21 cellular contexts compared by ENCODE assay signal in genomic region chr2:181310967-181311366, GRCh38.
DNase-seq lines count a peak whose midpoint lies in the region; ATAC-seq and TF ChIP-seq lines count a peak whose summit lies in the region.
"Had no signal": no experiment of that assay in that cellular context is flagged by ENCODE, and none has a peak within 500 bp of the region (broad histone marks: within the 10 kb centered on the region; RNA-seq: fewer than 3 reads in every experiment).

No MANE protein-coding gene starts in this region.

- H3K4me1 Mint-ChIP-seq in activated T-cell treated with anti-CD3 and anti-CD28 coated beads, Interleukin-2, amount 50 U/mL, for 24 hours (ENCODE audit: low read depth): peaks cover 72% of the 10 kb centered on the region
- H3K4me1 Mint-ChIP-seq in activated T-cell treated with anti-CD3 and anti-CD28 coated beads, Interleukin-2, amount 50 U/mL, for 4 hours (ENCODE audit: low read depth): peaks cover 67% of the 10 kb centered on the region
- H3K4me1 Mint-ChIP-seq in IgD-negative memory B cell: peaks cover 58 to 59% (median 58%) of the 10 kb centered on the region in 3 donors
- peaks cover 75% of the 10 kb centered on the region for H3K4me1 Mint-ChIP-seq in activated B cell treated with CpG ODN at 0.5 μM for 24 hours
- peaks cover 27% of the 10 kb centered on the region for H3K4me1 Mint-ChIP-seq in stimulated activated effector memory CD8-positive, alpha-beta T cell treated with anti-CD3 and anti-CD28 coated beads, Interleukin-12 subunit alpha, Interleukin-12 subunit beta, amount 100 ng/mL, for 72 hours

- H3K27me3 Mint-ChIP-seq in activated T-cell treated with anti-CD3 and anti-CD28 coated beads, Interleukin-2, amount 50 U/mL, for 24 hours: no peaks in the 10 kb centered on the region
- no peaks in the 10 kb centered on the region for H3K27me3 Mint-ChIP-seq in activated T-cell treated with anti-CD3 and anti-CD28 coated beads, Interleukin-2, amount 50 U/mL, for 4 hours (ENCODE audit: low read depth)
- no peaks in the 10 kb centered on the region for H3K27me3 Mint-ChIP-seq in IgD-negative memory B cell
- H3K27me3 Mint-ChIP-seq in activated B cell treated with CpG ODN at 0.5 μM for 24 hours: no peaks in the 10 kb centered on the region
- H3K27me3 Mint-ChIP-seq: activated T-helper 17 cell treated with anti-CD3 and anti-CD28 coated beads, Interleukin-2, amount 50 U/mL, for 72 hours had no signal

- intact Hi-C loops in activated B cell treated with CpG ODN at 0.5 μM for 24 hours (cut with micrococcal nuclease): no loop called here

- H3K27ac Mint-ChIP-seq in activated T-cell treated with anti-CD3 and anti-CD28 coated beads, Interleukin-2, amount 50 U/mL, for 24 hours: peak overlapping the region; percentile 72
- H3K27ac Mint-ChIP-seq in IgD-negative memory B cell (peak overlapping the region in 2 of 3 donors; percentile 31 to 96), activated B cell treated with CpG ODN at 0.5 μM for 24 hours (peak overlapping the region; percentile 66)
- H3K27ac Mint-ChIP-seq in stimulated activated effector memory CD8-positive, alpha-beta T cell treated with anti-CD3 and anti-CD28 coated beads, Interleukin-12 subunit alpha, Interleukin-12 subunit beta, amount 100 ng/mL, for 72 hours: no peak overlapping the region

- no peak overlapping the region for H3K4me3 Mint-ChIP-seq in activated T-cell treated with anti-CD3 and anti-CD28 coated beads, Interleukin-2, amount 50 U/mL, for 24 hours
- no peak overlapping the region for H3K4me3 Mint-ChIP-seq in activated T-cell treated with anti-CD3 and anti-CD28 coated beads, Interleukin-2, amount 50 U/mL, for 4 hours
- H3K4me3 Mint-ChIP-seq in IgD-negative memory B cell (peak overlapping the region in 1 of 4 donors; percentile 72), activated B cell treated with CpG ODN at 0.5 μM for 24 hours (no peak overlapping the region)
- no peak overlapping the region for H3K4me3 Mint-ChIP-seq in stimulated activated effector memory CD8-positive, alpha-beta T cell treated with anti-CD3 and anti-CD28 coated beads, Interleukin-12 subunit alpha, Interleukin-12 subunit beta, amount 100 ng/mL, for 72 hours
- H3K4me3 Mint-ChIP-seq: neural crest cell had no signal

- ATAC-seq in activated T-cell treated with anti-CD3 and anti-CD28 coated beads, Interleukin-2, amount 50 U/mL, for 4 hours: no peak
- no peak for ATAC-seq in activated B cell treated with CpG ODN at 0.5 μM for 24 hours (ENCODE audit: low read depth)
- ATAC-seq in stimulated activated effector memory CD8-positive, alpha-beta T cell treated with anti-CD3 and anti-CD28 coated beads, Interleukin-12 subunit alpha, Interleukin-12 subunit beta, amount 100 ng/mL, for 72 hours: peak; percentile 31
- no peak for ATAC-seq in GM18868 (IDR thresholded peaks at IDR 0.05; ENCODE audit: unreplicated experiment)
- no peak for ATAC-seq in GM19324 (IDR thresholded peaks at IDR 0.05; ENCODE audit: low FRiP score, unreplicated experiment)
- ATAC-seq: foreskin keratinocyte, psoas muscle had no signal

- no peaks in the 10 kb centered on the region for H3K9me3 Mint-ChIP-seq in activated T-cell treated with anti-CD3 and anti-CD28 coated beads, Interleukin-2, amount 50 U/mL, for 24 hours
- no peaks in the 10 kb centered on the region for H3K9me3 Mint-ChIP-seq in activated T-cell treated with anti-CD3 and anti-CD28 coated beads, Interleukin-2, amount 50 U/mL, for 4 hours
- no peaks in the 10 kb centered on the region for H3K9me3 Mint-ChIP-seq in IgD-negative memory B cell
- H3K9me3 Mint-ChIP-seq in activated B cell treated with CpG ODN at 0.5 μM for 24 hours: no peaks in the 10 kb centered on the region
- no peaks in the 10 kb centered on the region for H3K9me3 Mint-ChIP-seq in stimulated activated effector memory CD8-positive, alpha-beta T cell treated with anti-CD3 and anti-CD28 coated beads, Interleukin-12 subunit alpha, Interleukin-12 subunit beta, amount 100 ng/mL, for 72 hours
- H3K9me3 Mint-ChIP-seq: activated T-helper 17 cell treated with anti-CD3 and anti-CD28 coated beads, Interleukin-2, amount 50 U/mL, for 72 hours; neural crest cell had no signal

- no peak for TF ChIP-seq CTCF in activated B cell treated with CpG ODN at 0.5 μM for 24 hours (IDR thresholded peaks at IDR 0.05)

- CTCF ChIA-PET in activated B cell treated with CpG ODN at 0.5 μM for 24 hours (lab: Charles Lee): interaction anchor here (1.1 to 13.1 kb wide), 3 partner anchors 147 to 330 kb away, joined by 3 to 178 read pairs (median 7); partner anchors contain the start of gene ITGA4

- POLR2A ChIA-PET in activated B cell treated with CpG ODN at 0.5 μM for 24 hours (lab: Charles Lee): interaction anchor here (0.7 to 13.1 kb wide), 5 partner anchors 100 to 175 kb away, joined by 3 to 289 read pairs (median 7); partner anchors contain the start of gene ITGA4

- H3K36me3 Mint-ChIP-seq in activated T-cell treated with anti-CD3 and anti-CD28 coated beads, Interleukin-2, amount 50 U/mL, for 24 hours (ENCODE audit: low read depth): no peaks in the 10 kb centered on the region
- no peaks in the 10 kb centered on the region for H3K36me3 Mint-ChIP-seq in activated T-cell treated with anti-CD3 and anti-CD28 coated beads, Interleukin-2, amount 50 U/mL, for 4 hours (ENCODE audit: insufficient read depth)
- H3K36me3 Mint-ChIP-seq in IgD-negative memory B cell: no peaks in the 10 kb centered on the region
- H3K36me3 Mint-ChIP-seq in activated B cell treated with CpG ODN at 0.5 μM for 24 hours (ENCODE audit: low read depth): no peaks in the 10 kb centered on the region
- peaks cover 6% of the 10 kb centered on the region for H3K36me3 Mint-ChIP-seq in stimulated activated effector memory CD8-positive, alpha-beta T cell treated with anti-CD3 and anti-CD28 coated beads, Interleukin-12 subunit alpha, Interleukin-12 subunit beta, amount 100 ng/mL, for 72 hours

- DNase-seq in activated T-cell treated with anti-CD3 and anti-CD28 coated beads, Interleukin-2, amount 50 U/mL, for 24 hours: no peak
- DNase-seq in activated T-cell treated with anti-CD3 and anti-CD28 coated beads, Interleukin-2, amount 50 U/mL, for 4 hours: no peak
- DNase-seq in activated B cell treated with CpG ODN at 0.5 μM for 24 hours (no peak), kidney tubule cell (ENCODE audit: low spot score) (no peak)
- DNase-seq in stimulated activated effector memory CD8-positive, alpha-beta T cell treated with anti-CD3 and anti-CD28 coated beads, Interleukin-12 subunit alpha, Interleukin-12 subunit beta, amount 100 ng/mL, for 72 hours (ENCODE audit: low spot score in 2 of 2): no peak
- DNase-seq: anterior cingulate cortex; caudate nucleus; DMS79 treated with DMSO at 0.1 percent for 48 hours; foreskin keratinocyte; NCI-H1092 treated with DMSO at 0.1 percent for 48 hours; NCI-H2081 treated with DMSO at 0.1 percent for 48 hours; NCI-H510A; psoas muscle; small intestine; stimulated activated CD4-positive, alpha-beta T cell treated with anti-CD3 and anti-CD28 coated beads, Interleukin-4, amount 100 ng/mL, for 24 hours; substantia nigra had no signal
